In the genomic region with DNA sequence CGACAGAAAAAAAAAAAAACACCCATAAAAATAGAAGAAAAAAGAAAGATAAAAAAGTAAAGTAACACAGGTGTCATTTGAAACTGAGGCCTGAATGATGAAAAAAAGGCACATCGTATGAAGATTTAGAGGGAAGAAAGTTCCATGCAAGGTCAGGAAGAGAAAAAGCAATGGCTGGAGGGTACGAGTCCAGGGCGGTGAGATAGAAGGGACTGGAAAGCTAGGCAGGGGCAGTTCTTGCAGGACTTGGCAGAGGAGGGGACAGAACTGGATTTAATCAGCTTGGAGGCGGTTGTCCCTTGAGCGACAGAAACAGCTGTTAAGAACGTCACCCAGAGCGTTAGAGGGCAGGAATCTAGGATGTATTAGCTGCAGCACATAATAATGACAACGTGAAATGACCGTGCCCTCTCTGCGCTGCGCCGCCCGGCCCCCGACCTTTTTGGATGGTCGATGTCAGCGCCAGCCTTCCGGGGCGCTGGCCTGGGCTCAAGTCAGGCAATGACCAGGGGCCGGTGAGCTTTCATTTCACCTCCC, we compare ENCODE assay signal across 8 cellular contexts. TPM values are rescaled to one million over a fixed set of nuclear protein-coding genes. Genes with fewer than 3 reads are reported as not detected.
DNase-seq lines count a peak whose midpoint lies in the region; ATAC-seq and TF ChIP-seq lines count a peak whose summit lies in the region.

No MANE protein-coding gene starts in this region.

- DNase-seq in GM10266 (ENCODE audit: extremely low spot score) (peak; percentile 47), myocyte (ENCODE audit: low read depth) (peak; percentile 98), HPDE6-E6E7 (ENCODE audit: extremely low spot score) (no peak)
- DNase-seq in activated CD4-positive, CD25-positive, alpha-beta regulatory T cell (lab: John Stamatoyannopoulos, UW), result no peak

- peaks cover 17% of the 10 kb centered on the region; the same call in 1 of the 2 replicates for H3K36me3 ChIP-seq in KOPT-K1 (ENCODE audit: insufficient read depth, low read length)

- H3K27ac ChIP-seq in KOPT-K1 (ENCODE audit: low read depth, low read length, poor library complexity, severe bottlenecking) (peak overlapping the region; percentile 78), VCaP (peak overlapping the region; percentile 76)

- TF ChIP-seq CTCF in GM10266 (IDR thresholded peaks at IDR 0.05; ENCODE audit: control insufficient read depth, insufficient read depth, low read depth, missing control alignments) (no peak), VCaP (conservative IDR thresholded peaks at IDR 0.05) (no peak)

- ATAC-seq in GM21717 (IDR thresholded peaks at IDR 0.05; ENCODE audit: unreplicated experiment) (peak; percentile 33), esophagus mucosa (peak; percentile 22)

- H3K9me3 ChIP-seq in KOPT-K1 (ENCODE audit: insufficient read depth, low read length, poor library complexity, severe bottlenecking), result no peaks in the 10 kb centered on the region

RNA-seq across cellular contexts. Expression of a gene that starts 0.6 kb away (rescaled TPM):
- total RNA-seq in esophagus mucosa (4.1 TPM), myocyte (25.2 and 25.3 TPM in 2 replicates)
- 18.6 TPM for polyA plus RNA-seq in myocyte (2012)

RNA-seq across cellular contexts. Expression of a gene that starts 42.5 kb away (rescaled TPM):
- total RNA-seq in esophagus mucosa (0.08 TPM), myocyte (not detected in 2 replicates)
- 0.44 TPM for polyA plus RNA-seq in myocyte (2012)

Comparison
In these comparisons a context has a peak if more than half of its experiments do, and no peak if none do; other contexts are left out.
1. DNase-seq: peak in GM10266 (single experiment) and myocyte (single experiment); none in HPDE6-E6E7 (single experiment) and activated CD4-positive, CD25-positive, alpha-beta regulatory T cell (0 of 4).